14 cellular contexts compared by ENCODE assay signal in the genomic region with DNA sequence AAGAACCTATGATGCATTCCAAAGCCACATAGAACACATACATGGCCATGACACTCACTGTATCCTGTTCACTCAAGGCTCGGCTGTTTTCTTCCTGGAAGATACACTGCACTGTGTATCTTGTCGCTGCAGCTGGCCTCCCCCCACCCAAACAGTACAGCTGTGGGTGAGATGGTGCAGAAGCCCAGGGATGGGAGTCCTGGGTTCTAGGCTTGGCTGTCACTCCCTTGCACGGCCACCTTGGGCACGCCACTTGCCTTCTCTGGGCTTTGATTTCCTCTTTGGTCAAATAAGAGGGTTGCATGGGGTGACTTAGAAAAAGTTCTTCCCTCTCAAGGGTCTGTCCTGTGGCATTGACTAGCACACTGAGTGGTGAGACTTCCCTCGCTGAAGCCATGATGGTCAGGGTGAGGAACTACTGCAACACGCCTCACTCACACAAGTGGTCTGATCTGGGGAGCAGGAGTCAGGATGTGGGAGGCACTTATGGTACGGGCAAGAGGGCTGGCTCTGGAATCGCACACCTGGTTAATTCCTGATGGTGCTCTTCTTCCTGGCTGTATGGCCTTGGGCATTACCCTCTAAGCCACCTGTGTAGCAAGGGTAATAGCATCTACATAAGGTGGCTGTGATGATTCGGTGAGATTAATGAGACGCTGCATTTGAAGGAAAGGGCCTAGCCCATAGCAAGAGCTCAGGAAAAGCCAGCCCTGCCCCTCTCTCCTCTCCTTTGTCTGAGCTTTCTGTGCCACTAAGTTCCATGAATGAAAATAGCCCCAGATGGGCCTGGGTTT. TPM values are rescaled to one million over a fixed set of nuclear protein-coding genes. Genes with fewer than 3 reads are reported as not detected.
A peak's percentile ranks its signal among the peaks of the same experiment; 100 is the strongest.
DNase-seq lines count a peak whose midpoint lies in the region; ATAC-seq and TF ChIP-seq lines count a peak whose summit lies in the region.
"Had no signal": no experiment of that assay in that cellular context is flagged by ENCODE, and none has a peak within 500 bp of the region (broad histone marks: within the 10 kb centered on the region; RNA-seq: fewer than 3 reads in every experiment).

No MANE protein-coding gene starts in this region.

- H3K27me3 ChIP-seq in RWPE2 (ENCODE audit: insufficient read depth, poor library complexity, severe bottlenecking) (no peaks in the 10 kb centered on the region), body of pancreas (no peaks in the 10 kb centered on the region)
- H3K27me3 ChIP-seq: MG63 had no signal

- WGBS in body of pancreas, 2 donors: 86 to 88% methylated on average over 10 of the region's 10 CpGs

- H3K4me3 ChIP-seq in RWPE2 (ENCODE audit: severe bottlenecking): no peak overlapping the region
- H3K4me3 ChIP-seq in body of pancreas: no peak overlapping the region
- H3K4me3 ChIP-seq: MG63, PC-9 had no signal

- H3K4me1 Mint-ChIP-seq in immature natural killer cell: peaks cover 48 to 57% of the 10 kb centered on the region in 2 donors
- peaks cover 6 to 10% of the 10 kb centered on the region in 2 donors for H3K4me1 Mint-ChIP-seq in stimulated activated naive B cell treated with anti-CD40 and anti-IgM and Interleukin-4, amounts not matched to agents 10 μg/mL and 1 μg/mL and 100 μg/mL, for 72 hours

- H3K27ac Mint-ChIP-seq in immature natural killer cell: peak overlapping the region; percentile 69 to 90 (median 80)
- no peak overlapping the region for H3K27ac Mint-ChIP-seq in stimulated activated naive B cell treated with anti-CD40 and anti-IgM and Interleukin-4, amounts not matched to agents 10 μg/mL and 1 μg/mL and 100 μg/mL, for 72 hours

- no peaks in the 10 kb centered on the region for H3K9me3 ChIP-seq in RWPE2 (ENCODE audit: severe bottlenecking)
- no peaks in the 10 kb centered on the region for H3K9me3 ChIP-seq in body of pancreas
- H3K9me3 ChIP-seq: MG63 had no signal

- no peak overlapping the region for H3K27ac ChIP-seq in RWPE2 (ENCODE audit: poor library complexity, severe bottlenecking)
- peak overlapping the region in 1 of 4 donors; percentile 34 for H3K27ac ChIP-seq in body of pancreas
- H3K27ac ChIP-seq: PC-9 had no signal

- H3K4me3 Mint-ChIP-seq in immature natural killer cell: peak overlapping the region; percentile 50 to 64 (median 58)
- H3K4me3 Mint-ChIP-seq in stimulated activated naive B cell treated with anti-CD40 and anti-IgM and Interleukin-4, amounts not matched to agents 10 μg/mL and 1 μg/mL and 100 μg/mL, for 72 hours: peak overlapping the region in 1 of 2 donors; percentile 34

- H3K36me3 Mint-ChIP-seq in immature natural killer cell: peaks cover 12 to 18% (median 13%) of the 10 kb centered on the region in 3 donors
- peaks cover 25 to 39% of the 10 kb centered on the region in 2 donors for H3K36me3 Mint-ChIP-seq in stimulated activated naive B cell treated with anti-CD40 and anti-IgM and Interleukin-4, amounts not matched to agents 10 μg/mL and 1 μg/mL and 100 μg/mL, for 72 hours

- H3K4me1 ChIP-seq in RWPE2 (ENCODE audit: insufficient read depth, poor library complexity, severe bottlenecking) (no peaks in the 10 kb centered on the region), body of pancreas (no peaks in the 10 kb centered on the region)

- TF ChIP-seq CTCF in RWPE2 (IDR thresholded peaks at IDR 0.05; ENCODE audit: poor library complexity, severe bottlenecking) (no peak), body of pancreas (IDR thresholded peaks at IDR 0.05) (no peak)

- H3K36me3 ChIP-seq in RWPE2 (ENCODE audit: low read depth) (peaks cover 27% of the 10 kb centered on the region), body of pancreas (replicated peaks in 1 of 2; ENCODE audit: insufficient read depth in 1 of 2, low read depth in 2 of 2) (peaks cover 0 to 5% of the 10 kb centered on the region in 2 donors)

- TF ChIP-seq POLR2A in GM15510 (IDR thresholded peaks at IDR 0.05; ENCODE audit: borderline replicate concordance, extremely low read depth, insufficient read length) (peak; percentile 15), body of pancreas (IDR thresholded peaks at IDR 0.05) (no peak)

- H3K9me3 Mint-ChIP-seq in immature natural killer cell: no peaks in the 10 kb centered on the region
- peaks cover 6 to 8% of the 10 kb centered on the region in 2 donors for H3K9me3 Mint-ChIP-seq in stimulated activated naive B cell treated with anti-CD40 and anti-IgM and Interleukin-4, amounts not matched to agents 10 μg/mL and 1 μg/mL and 100 μg/mL, for 72 hours

- DNase-seq in RWPE2 (ENCODE audit: low spot score) (peak; percentile 44), immature natural killer cell (peak in 1 of 3 donors; percentile 35), body of pancreas (no peak)
- no peak for DNase-seq in stimulated activated naive B cell treated with anti-CD40 and anti-IgM and Interleukin-4, amounts not matched to agents 10 μg/mL and 1 μg/mL and 100 μg/mL, for 72 hours
- DNase-seq: COR-L47; effector memory CD4-positive, alpha-beta T cell; left colon; NCI-H226; PC-9; stimulated activated naive CD4-positive, alpha-beta T cell treated with Interleukin-2 at 50 U/mL for 16 hours had no signal

- peak; percentile 15 for ATAC-seq in RWPE2 (ENCODE audit: low read depth)
- ATAC-seq in stimulated activated naive B cell treated with anti-CD40 and anti-IgM and Interleukin-4, amounts not matched to agents 10 μg/mL and 1 μg/mL and 100 μg/mL, for 72 hours (replicated peaks): peak; percentile 16 to 24
- no peak for ATAC-seq in body of pancreas
- no peak for ATAC-seq in GM18870 (IDR thresholded peaks at IDR 0.05; ENCODE audit: unreplicated experiment)
- ATAC-seq in HG02885 (IDR thresholded peaks at IDR 0.05; ENCODE audit: poor library complexity, unreplicated experiment): no peak
- ATAC-seq: left colon had no signal

- peaks cover 2 to 4% (median 3%) of the 10 kb centered on the region in 3 donors for H3K27me3 Mint-ChIP-seq in immature natural killer cell (ENCODE audit: low read depth in 3 of 3)
- peaks cover 0 to 4% of the 10 kb centered on the region in 2 donors for H3K27me3 Mint-ChIP-seq in stimulated activated naive B cell treated with anti-CD40 and anti-IgM and Interleukin-4, amounts not matched to agents 10 μg/mL and 1 μg/mL and 100 μg/mL, for 72 hours

- intact Hi-C loops in body of pancreas (cut with DNase I): no loop called here

RNA-seq across cellular contexts. Expression of a gene that starts 44.0 kb away (rescaled TPM):
- polyA plus RNA-seq in immature natural killer cell: 100 to 1,000 TPM in 1 of 3 donors, 10 to 100 TPM in 2; 76.3 to 147 (median 85.2) TPM
- total RNA-seq in body of pancreas: 10 to 100 TPM; 27.7 to 37.4 TPM

Comparison
In these comparisons a context has a peak if more than half of its experiments do, and no peak if none do; other contexts are left out.
1. ATAC-seq: peak in RWPE2 (single experiment) and stimulated activated naive B cell treated with anti-CD40 and anti-IgM and Interleukin-4, amounts not matched to agents 10 μg/mL and 1 μg/mL and 100 μg/mL, for 72 hours (2 of 2); none in body of pancreas (single experiment), GM18870 (single experiment) and HG02885 (single experiment).